In the genomic region with DNA sequence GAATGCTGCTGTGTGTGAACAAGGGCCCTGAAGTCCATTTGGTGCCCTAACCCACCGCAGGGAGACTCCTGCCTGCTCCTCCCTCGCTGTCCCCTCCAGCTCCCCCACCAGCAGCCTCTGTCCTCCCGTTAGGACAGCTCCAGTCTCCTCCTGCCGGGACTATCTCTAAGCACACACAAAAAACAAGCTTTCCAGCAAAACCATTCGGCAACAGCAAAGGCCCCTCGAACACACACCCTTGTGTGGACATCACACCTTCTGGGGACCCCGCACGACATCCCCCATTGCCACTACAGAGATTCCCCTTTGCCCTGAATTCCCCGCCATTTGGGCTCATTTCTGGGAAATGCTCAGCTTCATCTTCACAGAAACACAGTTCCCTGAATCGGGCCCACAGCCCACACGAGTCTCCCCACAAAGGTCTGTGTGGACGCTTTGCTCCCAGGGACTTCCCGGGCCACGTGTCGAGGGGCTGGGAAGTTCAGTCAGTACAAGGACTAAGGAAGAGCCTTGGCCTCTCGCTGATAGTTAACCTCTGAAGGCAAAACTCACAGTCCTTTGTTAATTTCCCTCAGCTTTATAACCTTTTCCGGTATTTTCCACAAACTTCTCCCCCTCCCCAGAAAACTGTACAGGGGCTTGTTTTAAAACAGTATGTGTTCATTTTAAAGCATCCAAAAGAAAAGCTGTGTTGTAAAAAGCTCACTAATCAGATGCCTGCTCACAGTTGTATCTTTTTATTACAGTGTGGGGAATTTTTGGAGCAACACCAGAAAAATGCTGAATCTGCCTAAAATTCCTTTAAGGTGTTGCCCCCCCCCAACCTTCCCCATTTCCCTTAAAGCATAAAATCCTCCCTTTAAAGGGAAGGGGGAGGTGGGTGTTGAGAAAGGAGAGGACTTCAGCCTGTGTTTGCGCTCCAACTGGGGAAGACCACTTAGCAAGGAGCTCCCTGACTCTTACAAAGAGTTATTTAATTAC, we compare ENCODE assay signal across 9 cellular contexts. TPM values are rescaled to one million over a fixed set of nuclear protein-coding genes. Genes with fewer than 3 reads are reported as not detected.
DNase-seq lines count a peak whose midpoint lies in the region; ATAC-seq and TF ChIP-seq lines count a peak whose summit lies in the region.
"Had no signal": no experiment of that assay in that cellular context is flagged by ENCODE, and none has a peak within 500 bp of the region (broad histone marks: within the 10 kb centered on the region; RNA-seq: fewer than 3 reads in every experiment).

No MANE protein-coding gene starts in this region.

- no peaks in the 10 kb centered on the region for H3K27me3 ChIP-seq in right lobe of liver
- no peaks in the 10 kb centered on the region for H3K27me3 ChIP-seq in suprapubic skin

- intact Hi-C loops in activated CD4-positive, alpha-beta T cell treated with anti-CD3 and anti-CD28 coated beads, Interleukin-2, amount 10 ng/mL, durations not matched to agents 24 days and 14 days (cut with micrococcal nuclease) = loop anchor here (2.0 to 10.0 kb wide), 2 partner anchors 16 to 250 kb away; no protein-coding TSS in a partner anchor
- intact Hi-C loops in right lobe of liver (cut with DNase I) = no loop called here

- H3K36me3 ChIP-seq in right lobe of liver (peaks cover 0 to 11% (median 5%) of the 10 kb centered on the region in 4 donors), suprapubic skin (peaks cover 15% of the 10 kb centered on the region)

- TF ChIP-seq EP300 in suprapubic skin (IDR thresholded peaks at IDR 0.05) = no peak

- H3K27me3 Mint-ChIP-seq in activated CD4-positive, alpha-beta T cell treated with anti-CD3 and anti-CD28 coated beads, Interleukin-2, amount 10 ng/mL, durations not matched to agents 24 days and 14 days = no peaks in the 10 kb centered on the region
- no peaks in the 10 kb centered on the region for H3K27me3 Mint-ChIP-seq in activated naive CD8-positive, alpha-beta T cell treated with anti-CD3 and anti-CD28 coated beads, Interleukin-2, amount 50 U/mL, for 24 hours

- peak; percentile 82 for DNase-seq in activated CD4-positive, alpha-beta T cell treated with anti-CD3 and anti-CD28 coated beads, Interleukin-2, amount 10 ng/mL, durations not matched to agents 24 days and 14 days
- no peak for DNase-seq in activated CD4-positive, alpha-beta T cell treated with anti-CD3 and anti-CD28 coated beads for 48 hours
- peak; percentile 50 for DNase-seq in activated naive CD8-positive, alpha-beta T cell treated with anti-CD3 and anti-CD28 coated beads, Interleukin-2, amount 50 U/mL, for 24 hours
- DNase-seq in right lobe of liver (peak in 1 of 3 donors; percentile 49), suprapubic skin (ENCODE audit: low spot score in 2 of 2) (no peak)
- DNase-seq: NCI-H187 treated with DMSO at 0.1 percent for 48 hours had no signal

- H3K9me3 Mint-ChIP-seq in activated CD4-positive, alpha-beta T cell treated with anti-CD3 and anti-CD28 coated beads, Interleukin-2, amount 10 ng/mL, durations not matched to agents 24 days and 14 days = no peaks in the 10 kb centered on the region
- no peaks in the 10 kb centered on the region for H3K9me3 Mint-ChIP-seq in activated naive CD8-positive, alpha-beta T cell treated with anti-CD3 and anti-CD28 coated beads, Interleukin-2, amount 50 U/mL, for 24 hours

- H3K4me3 Mint-ChIP-seq in activated CD4-positive, alpha-beta T cell treated with anti-CD3 and anti-CD28 coated beads, Interleukin-2, amount 10 ng/mL, durations not matched to agents 24 days and 14 days = peak overlapping the region; percentile 73
- H3K4me3 Mint-ChIP-seq in activated naive CD8-positive, alpha-beta T cell treated with anti-CD3 and anti-CD28 coated beads, Interleukin-2, amount 50 U/mL, for 24 hours = peak overlapping the region; percentile 50

- TF ChIP-seq CTCF in right lobe of liver (IDR thresholded peaks at IDR 0.05) (no peak), suprapubic skin (IDR thresholded peaks at IDR 0.05) (no peak)

- H3K4me3 ChIP-seq in right lobe of liver = no peak overlapping the region
- no peak overlapping the region for H3K4me3 ChIP-seq in suprapubic skin

- H3K4me1 Mint-ChIP-seq in activated CD4-positive, alpha-beta T cell treated with anti-CD3 and anti-CD28 coated beads, Interleukin-2, amount 10 ng/mL, durations not matched to agents 24 days and 14 days = peaks cover 75% of the 10 kb centered on the region
- H3K4me1 Mint-ChIP-seq in activated naive CD8-positive, alpha-beta T cell treated with anti-CD3 and anti-CD28 coated beads, Interleukin-2, amount 50 U/mL, for 24 hours = peaks cover 84% of the 10 kb centered on the region

- H3K36me3 Mint-ChIP-seq in activated CD4-positive, alpha-beta T cell treated with anti-CD3 and anti-CD28 coated beads, Interleukin-2, amount 10 ng/mL, durations not matched to agents 24 days and 14 days (ENCODE audit: low read depth) = peaks cover 41% of the 10 kb centered on the region
- peaks cover 27% of the 10 kb centered on the region for H3K36me3 Mint-ChIP-seq in activated naive CD8-positive, alpha-beta T cell treated with anti-CD3 and anti-CD28 coated beads, Interleukin-2, amount 50 U/mL, for 24 hours (ENCODE audit: low read depth)

- H3K4me1 ChIP-seq in right lobe of liver (peaks cover 3 to 55% (median 34%) of the 10 kb centered on the region in 4 donors), suprapubic skin (peaks cover 64% of the 10 kb centered on the region)

- WGBS in right lobe of liver (ENCODE audit: insufficient coverage, low coverage, low lambda C conversion rate, missing lambda C conversion rate) = 6% methylated on average over 7 of the region's 18 CpGs
- WGBS in suprapubic skin = 60% methylated on average over 18 of the region's 18 CpGs

- H3K9me3 ChIP-seq in right lobe of liver = no peaks in the 10 kb centered on the region
- no peaks in the 10 kb centered on the region for H3K9me3 ChIP-seq in suprapubic skin

- TF ChIP-seq POLR2A in right lobe of liver (IDR thresholded peaks at IDR 0.05) = no peak
- no peak for TF ChIP-seq POLR2A in suprapubic skin (IDR thresholded peaks at IDR 0.05)

- H3K27ac ChIP-seq in right lobe of liver (peak overlapping the region; percentile 13 to 55 (median 24)), suprapubic skin (peak overlapping the region; percentile 1)

- peak overlapping the region; percentile 91 for H3K27ac Mint-ChIP-seq in activated CD4-positive, alpha-beta T cell treated with anti-CD3 and anti-CD28 coated beads, Interleukin-2, amount 10 ng/mL, durations not matched to agents 24 days and 14 days
- H3K27ac Mint-ChIP-seq in activated naive CD8-positive, alpha-beta T cell treated with anti-CD3 and anti-CD28 coated beads, Interleukin-2, amount 50 U/mL, for 24 hours = peak overlapping the region; percentile 87

- peak; percentile 21 for ATAC-seq in activated naive CD8-positive, alpha-beta T cell treated with anti-CD3 and anti-CD28 coated beads, Interleukin-2, amount 50 U/mL, for 24 hours
- ATAC-seq in right lobe of liver = peak in 2 of 4 donors; percentile 15 to 22
- no peak for ATAC-seq in HG02642 (IDR thresholded peaks at IDR 0.05; ENCODE audit: poor library complexity, unreplicated experiment)
- no peak for ATAC-seq in HG03439 (IDR thresholded peaks at IDR 0.05; ENCODE audit: unreplicated experiment)
- no peak for ATAC-seq in GM21447 (IDR thresholded peaks at IDR 0.05; ENCODE audit: unreplicated experiment)

RNA-seq across cellular contexts. Expression of gene SMAD7, which starts 25.9 kb away (rescaled TPM):
- total RNA-seq in activated CD4-positive, alpha-beta T cell treated with anti-CD3 and anti-CD28 coated beads, Interleukin-2, amount 10 ng/mL, durations not matched to agents 24 days and 14 days = 21.8 and 22.4 TPM in 2 replicates
- total RNA-seq in right lobe of liver (10 to 100 TPM in 4 of 6 experiments, 1 to 10 TPM in 2; 8.2 to 13.5 (median 11.0) TPM), suprapubic skin (10 to 100 TPM; 19.7 to 41.6 (median 27.8) TPM)

Comparison
In these comparisons a context has a peak if more than half of its experiments do, and no peak if none do; other contexts are left out.
1. DNase-seq: peak in activated CD4-positive, alpha-beta T cell treated with anti-CD3 and anti-CD28 coated beads, Interleukin-2, amount 10 ng/mL, durations not matched to agents 24 days and 14 days (single experiment) and activated naive CD8-positive, alpha-beta T cell treated with anti-CD3 and anti-CD28 coated beads, Interleukin-2, amount 50 U/mL, for 24 hours (single experiment); none in activated CD4-positive, alpha-beta T cell treated with anti-CD3 and anti-CD28 coated beads for 48 hours (single experiment) and suprapubic skin (0 of 2).